ENCODE assay signal across 15 cellular contexts in genomic region chr5:150999704-151000452, GRCh38. TPM values are rescaled to one million over a fixed set of nuclear protein-coding genes. Genes with fewer than 3 reads are reported as not detected.
DNase-seq lines count a peak whose midpoint lies in the region; ATAC-seq and TF ChIP-seq lines count a peak whose summit lies in the region.
"Had no signal": no experiment of that assay in that cellular context is flagged by ENCODE, and none has a peak within 500 bp of the region (broad histone marks: within the 10 kb centered on the region; RNA-seq: fewer than 3 reads in every experiment).

No MANE protein-coding gene starts in this region.

- no peak overlapping the region for H2BK5ac ChIP-seq in mesendoderm (ENCODE audit: low read length)

- H3K4me3 ChIP-seq in psoas muscle (no peak overlapping the region), mesendoderm (ENCODE audit: low read length) (no peak overlapping the region)
- H3K4me3 ChIP-seq: colonic mucosa, HAP-1 had no signal

- H3K27ac ChIP-seq in psoas muscle (no peak overlapping the region), mesendoderm (ENCODE audit: low read depth, low read length) (no peak overlapping the region)
- H3K27ac ChIP-seq: colonic mucosa, WERI-Rb-1 had no signal

- H4K5ac ChIP-seq in mesendoderm (ENCODE audit: low read length), result no peak overlapping the region

- no peaks in the 10 kb centered on the region for H3K79me1 ChIP-seq in mesendoderm (ENCODE audit: low read length)

- H3K9ac ChIP-seq in mesendoderm (ENCODE audit: low read length), result no peak overlapping the region

- no peak overlapping the region for H2AK5ac ChIP-seq in mesendoderm (ENCODE audit: low read length)

- H3K4me2 ChIP-seq in mesendoderm (ENCODE audit: low read length), result no peak overlapping the region

- no peak overlapping the region for H2BK120ac ChIP-seq in mesendoderm (ENCODE audit: low read depth, low read length)

- DNase-seq in LHCN-M2 (ENCODE audit: low read depth), result peak; percentile 28
- DNase-seq in astrocyte of the hippocampus (ENCODE audit: low read depth, low spot score), result peak; percentile 76
- DNase-seq in left cardiac atrium, result peak; percentile 78
- DNase-seq in psoas muscle, result peak; percentile 58 to 78
- no peak for DNase-seq in mesendoderm
- DNase-seq in superior temporal gyrus (ENCODE audit: extremely low spot score), result no peak
- no peak for DNase-seq in AG08396 (ENCODE audit: low spot score)
- DNase-seq: activated CD8-positive, alpha-beta memory T cell treated with anti-CD3 and anti-CD28 coated beads, Interleukin-2, amount 10 ng/mL, durations not matched to agents 7 days and 5 days; colonic mucosa; NCI-H2227 treated with DMSO at 0.1 percent for 48 hours; occipital lobe; trophoblast cell; WERI-Rb-1 had no signal

- no peak overlapping the region for H3K18ac ChIP-seq in mesendoderm (ENCODE audit: low read length)

- H3K4me1 ChIP-seq in psoas muscle (peaks cover 3% of the 10 kb centered on the region), mesendoderm (ENCODE audit: control insufficient read depth, low read depth, low read length) (no peaks in the 10 kb centered on the region)
- H3K4me1 ChIP-seq: colonic mucosa, HAP-1 had no signal

- no peak overlapping the region for H2BK15ac ChIP-seq in mesendoderm (replicated peaks; ENCODE audit: low read depth)

- no peak overlapping the region for H3K23ac ChIP-seq in mesendoderm (ENCODE audit: low read length)

- H3K4ac ChIP-seq in mesendoderm (ENCODE audit: low read depth, low read length), result no peak overlapping the region

- H3K79me2 ChIP-seq in mesendoderm (ENCODE audit: control insufficient read depth, insufficient read depth, low read length), result no peaks in the 10 kb centered on the region

- intact Hi-C loops in left cardiac atrium (cut with DNase I), result loop anchor here (5.0 kb wide), 2 partner anchors 47 to 167 kb away; no protein-coding TSS in a partner anchor
- intact Hi-C loops in psoas muscle (cut with DNase I), result loop anchor here (5.0 kb wide), 2 partner anchors 117 to 162 kb away; no protein-coding TSS in a partner anchor

- no peak overlapping the region for H4K8ac ChIP-seq in mesendoderm (ENCODE audit: low read depth, low read length)

- no peak for TF ChIP-seq CTCF in psoas muscle (IDR thresholded peaks at IDR 0.05)

- H3K56ac ChIP-seq in mesendoderm (ENCODE audit: low read length), result no peak overlapping the region

- H3K9me3 ChIP-seq in psoas muscle, result no peaks in the 10 kb centered on the region
- H3K9me3 ChIP-seq: colonic mucosa, HAP-1 had no signal

- 24 to 43% (median 31%) methylated on average over 7 of the region's 7 CpGs for WGBS in psoas muscle, 3 donors
- WGBS in mesendoderm (ENCODE audit: extremely low coverage, insufficient coverage, low lambda C conversion rate), result no CpG with 5 or more reads among the region's 7 CpGs

- H3K36me3 ChIP-seq in psoas muscle (ENCODE audit: insufficient read depth in 1 of 2, low read depth in 1 of 2) (no peaks in the 10 kb centered on the region), mesendoderm (ENCODE audit: control insufficient read depth, insufficient read depth, low read length) (no peaks in the 10 kb centered on the region)
- H3K36me3 ChIP-seq: colonic mucosa, HAP-1, WERI-Rb-1 had no signal

- H3K27me3 ChIP-seq in psoas muscle (ENCODE audit: insufficient read depth in 3 of 3, low read length in 2 of 3) (no peaks in the 10 kb centered on the region), mesendoderm (ENCODE audit: insufficient read depth, low read length, poor library complexity) (no peaks in the 10 kb centered on the region)
- H3K27me3 ChIP-seq: colonic mucosa had no signal

- peak; percentile 78 for ATAC-seq in left cardiac atrium
- peak; percentile 19 to 55 (median 43) for ATAC-seq in psoas muscle
- no peak for ATAC-seq in HG03432 (IDR thresholded peaks at IDR 0.05; ENCODE audit: unreplicated experiment)
- ATAC-seq: activated CD8-positive, alpha-beta memory T cell treated with anti-CD3 and anti-CD28 coated beads, Interleukin-2, amount 10 ng/mL, durations not matched to agents 7 days and 5 days had no signal

RNA-seq across cellular contexts. Expression of gene GPX3, which starts 20.5 kb away (rescaled TPM):
- total RNA-seq in LHCN-M2 (2014; rRNA removed) (1.0 and 7.3 TPM in 2 replicates), left cardiac atrium (1,000 to 10,000 TPM; 1,172 to 1,220 TPM), psoas muscle (100 to 1,000 TPM; 447 to 852 (median 690) TPM)
- 11.1 TPM for polyA plus RNA-seq in LHCN-M2 (2012)
- 100 to 1,000 TPM; 551 to 766 (median 552) TPM for polyA plus RNA-seq in psoas muscle
- polyA plus RNA-seq in mesendoderm (2013, experiment 1 of 2), result 47.2 TPM
- polyA plus RNA-seq in mesendoderm (2013, experiment 2 of 2), result 46.5 TPM
- total RNA-seq: activated CD8-positive, alpha-beta memory T cell treated with anti-CD3 and anti-CD28 coated beads, Interleukin-2, amount 10 ng/mL, durations not matched to agents 7 days and 5 days had no signal

Comparison
In these comparisons a context has a peak if more than half of its experiments do, and no peak if none do; other contexts are left out.
1. DNase-seq: peak in LHCN-M2 (single experiment), astrocyte of the hippocampus (single experiment), left cardiac atrium (single experiment) and psoas muscle (2 of 2); none in mesendoderm (single experiment), superior temporal gyrus (single experiment) and AG08396 (single experiment).
2. RNA of gene GPX3, which starts 20.5 kb away (total RNA-seq): 1,172 to 1,220 TPM in left cardiac atrium and 447 to 852 TPM in psoas muscle; 1.0 to 7.3 TPM in LHCN-M2; every median in the first group is over 10 times any median in the second.